9 cellular contexts compared by ENCODE assay signal in the genomic region with DNA sequence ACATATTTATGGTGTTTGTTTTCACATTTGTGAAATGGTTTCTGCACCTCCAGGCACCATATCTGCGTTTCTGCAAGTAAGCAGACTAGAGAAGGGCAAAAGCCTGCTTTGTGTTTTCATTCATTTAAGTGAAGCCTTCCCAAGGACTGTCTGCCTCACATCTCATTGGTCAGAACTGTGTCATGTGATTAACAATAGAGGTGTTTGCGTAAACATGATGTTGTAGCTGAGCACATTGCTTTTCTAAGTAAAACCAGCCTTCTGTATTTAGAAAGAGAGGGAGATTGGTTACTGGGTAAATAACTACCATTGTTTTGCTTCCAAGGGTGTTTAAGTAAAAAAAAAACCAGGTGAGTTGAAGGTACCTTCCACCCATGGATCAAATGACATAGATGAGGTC. TPM values are rescaled to one million over a fixed set of nuclear protein-coding genes. Genes with fewer than 3 reads are reported as not detected.
A peak's percentile ranks its signal among the peaks of the same experiment; 100 is the strongest.
DNase-seq lines count a peak whose midpoint lies in the region; TF ChIP-seq lines count a peak whose summit lies in the region.
"Had no signal": no experiment of that assay in that cellular context is flagged by ENCODE, and none has a peak within 500 bp of the region (broad histone marks: within the 10 kb centered on the region; RNA-seq: fewer than 3 reads in every experiment).

No MANE protein-coding gene starts in this region.

- H3K27ac Mint-ChIP-seq in activated T-cell treated with anti-CD3 and anti-CD28 coated beads, Interleukin-2, amount 50 U/mL, for 24 hours: peak overlapping the region; percentile 92

- no peaks in the 10 kb centered on the region for H3K36me3 Mint-ChIP-seq in activated T-cell treated with anti-CD3 and anti-CD28 coated beads, Interleukin-2, amount 50 U/mL, for 24 hours (ENCODE audit: low read depth)

- H3K27me3 Mint-ChIP-seq in activated T-cell treated with anti-CD3 and anti-CD28 coated beads, Interleukin-2, amount 50 U/mL, for 24 hours: no peaks in the 10 kb centered on the region

- TF ChIP-seq EP300 in stomach (IDR thresholded peaks at IDR 0.05): no peak

- no peak for TF ChIP-seq POLR2A in esophagus squamous epithelium (IDR thresholded peaks at IDR 0.05)
- TF ChIP-seq POLR2A in stomach (IDR thresholded peaks at IDR 0.05): no peak

- intact Hi-C loops in esophagus squamous epithelium (cut with DNase I) (no loop called here), stomach (cut with DNase I; ENCODE audit: low total_unique reads) (no loop called here)

- H3K4me3 Mint-ChIP-seq in activated T-cell treated with anti-CD3 and anti-CD28 coated beads, Interleukin-2, amount 50 U/mL, for 24 hours: no peak overlapping the region

- H3K27me3 ChIP-seq in esophagus squamous epithelium: no peaks in the 10 kb centered on the region
- H3K27me3 ChIP-seq in stomach: no peaks in the 10 kb centered on the region

- peaks cover 0 to 22% (median 0%) of the 10 kb centered on the region in 3 donors for H3K36me3 ChIP-seq in esophagus squamous epithelium
- H3K36me3 ChIP-seq in stomach: peaks cover 0 to 20% (median 18%) of the 10 kb centered on the region in 4 donors

- no peak overlapping the region for H3K4me3 ChIP-seq in esophagus squamous epithelium
- H3K4me3 ChIP-seq in stomach: no peak overlapping the region

- H3K4me1 Mint-ChIP-seq in activated T-cell treated with anti-CD3 and anti-CD28 coated beads, Interleukin-2, amount 50 U/mL, for 24 hours (ENCODE audit: low read depth): peaks cover 54% of the 10 kb centered on the region

- H3K9me3 ChIP-seq in esophagus squamous epithelium: no peaks in the 10 kb centered on the region
- H3K9me3 ChIP-seq in stomach: no peaks in the 10 kb centered on the region

- peaks cover 0 to 47% (median 0%) of the 10 kb centered on the region in 3 donors for H3K4me1 ChIP-seq in esophagus squamous epithelium
- H3K4me1 ChIP-seq in stomach: peaks cover 40 to 65% (median 51%) of the 10 kb centered on the region in 4 donors

- DNase-seq in activated T-cell treated with anti-CD3 and anti-CD28 coated beads, Interleukin-2, amount 50 U/mL, for 24 hours: no peak
- no peak for DNase-seq in activated T-cell treated with anti-CD3 and anti-CD28 coated beads, Interleukin-2, amount 50 U/mL, for 48 hours
- DNase-seq in NCI-H774 (lab: John Stamatoyannopoulos, UW) (peak; percentile 99), esophagus squamous epithelium (lab: John Stamatoyannopoulos, UW) (no peak), stomach (no peak), NCI-H1092 treated with DMSO at 0.1 percent for 48 hours (lab: John Stamatoyannopoulos, UW) (no peak), pons (ENCODE audit: low spot score) (no peak), NCI-H187 treated with DMSO at 0.1 percent for 48 hours (lab: John Stamatoyannopoulos, UW) (no peak)
- DNase-seq: Kasumi-1 had no signal

- peak overlapping the region; percentile 5 to 77 (median 58) for H3K27ac ChIP-seq in esophagus squamous epithelium
- peak overlapping the region; percentile 68 to 84 (median 79) for H3K27ac ChIP-seq in stomach

- TF ChIP-seq CTCF in esophagus squamous epithelium (IDR thresholded peaks at IDR 0.05) (no peak), stomach (IDR thresholded peaks at IDR 0.05) (no peak)

- 90 to 93% methylated on average over 2 of the region's 2 CpGs for WGBS in esophagus squamous epithelium, 2 donors
- 65 to 81% (median 74%) methylated on average over 2 of the region's 2 CpGs for WGBS in stomach, 5 donors

- H3K9me3 Mint-ChIP-seq in activated T-cell treated with anti-CD3 and anti-CD28 coated beads, Interleukin-2, amount 50 U/mL, for 24 hours: no peaks in the 10 kb centered on the region

RNA-seq across cellular contexts. Expression of a gene that starts 39.7 kb away (rescaled TPM):
- total RNA-seq in esophagus squamous epithelium (100 to 1,000 TPM in 1 of 4 donors, 10 to 100 TPM in 3; 34.2 to 102 (median 56.6) TPM), stomach (100 to 1,000 TPM in 1 of 5 donors, 10 to 100 TPM in 4; 25.1 to 225 (median 39.4) TPM)
- polyA plus RNA-seq in stomach: 10 to 100 TPM; 14.8 to 74.5 (median 25.2) TPM
